8 cellular contexts compared by ENCODE assay signal in genomic region chr9:127449332-127449966, GRCh38. TPM values are rescaled to one million over a fixed set of nuclear protein-coding genes. Genes with fewer than 3 reads are reported as not detected.
DNase-seq lines count a peak whose midpoint lies in the region; ATAC-seq and TF ChIP-seq lines count a peak whose summit lies in the region.

No MANE protein-coding gene starts in this region.

- no peak overlapping the region for H2AFZ ChIP-seq in DND-41 (ENCODE audit: low read depth, low read length)
- H2AFZ ChIP-seq in neural progenitor cell (replicated peaks): no peak overlapping the region

- peaks cover 44% of the 10 kb centered on the region for H3K79me2 ChIP-seq in DND-41 (ENCODE audit: insufficient read depth, low read length)
- peaks cover 43% of the 10 kb centered on the region for H3K79me2 ChIP-seq in neural progenitor cell (ENCODE audit: low read depth)

- peaks cover 66% of the 10 kb centered on the region for H3F3A ChIP-seq in neural progenitor cell (ENCODE audit: low read depth)

- H4K20me1 ChIP-seq in DND-41 (ENCODE audit: insufficient read depth, low read length) (peaks cover 51% of the 10 kb centered on the region), neural progenitor cell (ENCODE audit: low read depth) (peaks cover 41% of the 10 kb centered on the region)

- no peaks in the 10 kb centered on the region for H3K27me3 ChIP-seq in DND-41 (ENCODE audit: insufficient read depth, low read length, poor library complexity)
- no peaks in the 10 kb centered on the region for H3K27me3 ChIP-seq in NT2/D1 (ENCODE audit: insufficient read depth, insufficient read length)
- no peaks in the 10 kb centered on the region for H3K27me3 ChIP-seq in duodenal mucosa (ENCODE audit: control insufficient read depth in 1 of 2, insufficient read depth in 2 of 2, low read length in 2 of 2)
- no peaks in the 10 kb centered on the region for H3K27me3 ChIP-seq in neural progenitor cell

- H3K4me3 ChIP-seq in DND-41 (ENCODE audit: low read depth in 1 of 2, low read length in 2 of 2): peak overlapping the region; percentile 80 to 86; a peak in 3 of 4 replicates
- H3K4me3 ChIP-seq in NT2/D1 (ENCODE audit: insufficient read length, low read depth): peak overlapping the region; percentile 100
- H3K4me3 ChIP-seq in duodenal mucosa (ENCODE audit: low read depth in 1 of 2, low read length in 2 of 2): peak overlapping the region; percentile 94 to 95
- H3K4me3 ChIP-seq in neural progenitor cell: peak overlapping the region; percentile 79

- TF ChIP-seq CTCF in DND-41 (IDR thresholded peaks at IDR 0.05; ENCODE audit: borderline replicate concordance, extremely low read depth, low read length, poor library complexity, severe bottlenecking): no peak
- no peak for TF ChIP-seq CTCF in neural progenitor cell (IDR thresholded peaks at IDR 0.05)

- ATAC-seq in DND-41 (ENCODE audit: insufficient read depth, low read depth) (no peak), HG02870 (IDR thresholded peaks at IDR 0.05; ENCODE audit: unreplicated experiment) (no peak), GM18520 (IDR thresholded peaks at IDR 0.05; ENCODE audit: unreplicated experiment) (no peak)

- H3K27ac Mint-ChIP-seq in neural progenitor cell: no peak overlapping the region

- H3K36me3 Mint-ChIP-seq in neural progenitor cell: peaks cover 51% of the 10 kb centered on the region

- peak overlapping the region; percentile 87 for H3K9ac ChIP-seq in DND-41 (ENCODE audit: low read depth, low read length)
- peak overlapping the region; percentile 100 for H3K9ac ChIP-seq in NT2/D1 (ENCODE audit: insufficient read length, low read depth)
- peak overlapping the region; percentile 92 to 96 for H3K9ac ChIP-seq in duodenal mucosa (ENCODE audit: low read depth in 1 of 2, low read length in 2 of 2)
- H3K9ac ChIP-seq in neural progenitor cell: peak overlapping the region; percentile 97

- H3K4me1 ChIP-seq in DND-41 (ENCODE audit: insufficient read depth, low read length) (peaks cover 38% of the 10 kb centered on the region), NT2/D1 (ENCODE audit: insufficient read depth, insufficient read length) (peaks cover 7% of the 10 kb centered on the region), duodenal mucosa (ENCODE audit: control insufficient read depth in 1 of 2, insufficient read depth in 2 of 2, low read length in 2 of 2) (peaks cover 28 to 41% of the 10 kb centered on the region in 2 donors), neural progenitor cell (peaks cover 22% of the 10 kb centered on the region)

- H3K9me3 ChIP-seq in DND-41 (ENCODE audit: insufficient read depth, low read length, severe bottlenecking) (no peaks in the 10 kb centered on the region), NT2/D1 (ENCODE audit: insufficient read depth, low read length) (peaks cover 14% of the 10 kb centered on the region), duodenal mucosa (ENCODE audit: control insufficient read depth in 1 of 2, low read length in 2 of 2) (no peaks in the 10 kb centered on the region), neural progenitor cell (ENCODE audit: low read depth) (no peaks in the 10 kb centered on the region)

- H3K36me3 ChIP-seq in DND-41 (ENCODE audit: insufficient read depth, low read length) (peaks cover 65% of the 10 kb centered on the region), NT2/D1 (ENCODE audit: insufficient read depth, insufficient read length, low read length) (peaks cover 83% of the 10 kb centered on the region), duodenal mucosa (ENCODE audit: control insufficient read depth in 1 of 2, insufficient read depth in 2 of 2, low read length in 2 of 2) (peaks cover 43 to 57% of the 10 kb centered on the region in 2 donors), neural progenitor cell (peaks cover 17% of the 10 kb centered on the region)

- peak overlapping the region; percentile 97 for H3K4me3 Mint-ChIP-seq in neural progenitor cell

- H3K4me1 Mint-ChIP-seq in neural progenitor cell: peaks cover 23% of the 10 kb centered on the region

- H3K4me2 ChIP-seq in DND-41 (ENCODE audit: insufficient read depth, low read length): peak overlapping the region; percentile 98
- peak overlapping the region; percentile 85 for H3K4me2 ChIP-seq in neural progenitor cell

- H3K27ac ChIP-seq in DND-41 (ENCODE audit: low read length) (peak overlapping the region; percentile 80), duodenal mucosa (ENCODE audit: low read depth, low read length) (no peak overlapping the region), neural progenitor cell (peak overlapping the region; percentile 44)

- TF ChIP-seq POLR2A in erythroblast (IDR thresholded peaks at IDR 0.05; ENCODE audit: low read length): no peak

- no peak for DNase-seq in DND-41
- no peak for DNase-seq in NT2/D1 (ENCODE audit: low read depth, low spot score)
- no peak for DNase-seq in neural progenitor cell (ENCODE audit: low spot score)
- no peak for DNase-seq in activated CD4-positive, CD25-positive, alpha-beta regulatory T cell treated with anti-CD3 and anti-CD28 coated beads, Interleukin-2, amount 50 U/mL, for 72 hours
- DNase-seq in erythroblast (lab: John Stamatoyannopoulos, UW): no peak

- H3K27me3 Mint-ChIP-seq in neural progenitor cell (ENCODE audit: insufficient read depth, low read depth): peaks cover 4% of the 10 kb centered on the region

- peaks cover under 1% of the 10 kb centered on the region for H3K9me3 Mint-ChIP-seq in neural progenitor cell

RNA-seq across cellular contexts. Expression of gene RPL12, which starts 1.8 kb away (rescaled TPM):
- total RNA-seq in neural progenitor cell (ENCODE audit: low replicate concordance): 2,064 and 2,640 TPM in 2 replicates

RNA-seq across cellular contexts. Expression of gene LRSAM1, which starts 1.9 kb away (rescaled TPM):
- 6.7 and 14.2 TPM in 2 replicates for total RNA-seq in neural progenitor cell (ENCODE audit: low replicate concordance)

RNA-seq across cellular contexts. Expression of gene ZNF79, which starts 25.3 kb away (rescaled TPM):
- 6.7 and 7.3 TPM in 2 replicates for total RNA-seq in neural progenitor cell (ENCODE audit: low replicate concordance)

RNA-seq across cellular contexts. Expression of gene SLC2A8, which starts 52.5 kb away (rescaled TPM):
- 9.4 and 22.8 TPM in 2 replicates for total RNA-seq in neural progenitor cell (ENCODE audit: low replicate concordance)
